In the genomic region with DNA sequence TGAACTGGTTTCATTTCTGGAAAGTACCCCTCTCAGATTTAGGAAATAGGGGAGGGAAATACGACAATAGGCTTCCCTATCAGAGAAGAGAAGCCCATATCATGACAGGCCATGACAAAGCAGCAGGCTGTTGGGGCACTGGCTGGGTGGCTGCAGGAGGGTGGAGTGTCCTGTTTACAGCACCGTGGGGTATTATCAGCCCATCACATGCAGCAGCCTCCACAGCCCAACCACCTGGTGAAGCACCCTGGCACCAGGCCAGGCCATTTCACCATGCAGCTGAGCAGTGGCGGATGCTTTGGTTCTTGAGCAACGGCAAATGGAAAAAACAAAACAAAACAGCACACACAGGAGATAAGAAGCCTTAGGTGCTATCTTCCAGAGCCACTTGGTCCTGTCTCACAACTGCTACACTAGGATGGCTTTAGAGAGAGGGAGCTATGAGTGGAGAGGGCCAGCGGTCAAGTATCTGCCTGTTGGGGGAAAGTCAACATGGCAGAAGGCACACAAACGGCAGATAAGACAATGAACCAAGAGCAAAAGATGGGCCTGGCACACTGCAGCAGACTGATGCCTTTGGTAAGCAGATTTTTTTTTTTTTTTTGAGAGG, we compare ENCODE assay signal across 1 cellular context.
TF ChIP-seq lines count a peak whose summit lies in the region.

No MANE protein-coding gene starts in this region.

TF ChIP-seq in GM12878, 131 proteins besides CTCF, POLR2A, EP300 and RAD21 (continued from another document and continues in another):
- TF ChIP-seq, protein P1, sequence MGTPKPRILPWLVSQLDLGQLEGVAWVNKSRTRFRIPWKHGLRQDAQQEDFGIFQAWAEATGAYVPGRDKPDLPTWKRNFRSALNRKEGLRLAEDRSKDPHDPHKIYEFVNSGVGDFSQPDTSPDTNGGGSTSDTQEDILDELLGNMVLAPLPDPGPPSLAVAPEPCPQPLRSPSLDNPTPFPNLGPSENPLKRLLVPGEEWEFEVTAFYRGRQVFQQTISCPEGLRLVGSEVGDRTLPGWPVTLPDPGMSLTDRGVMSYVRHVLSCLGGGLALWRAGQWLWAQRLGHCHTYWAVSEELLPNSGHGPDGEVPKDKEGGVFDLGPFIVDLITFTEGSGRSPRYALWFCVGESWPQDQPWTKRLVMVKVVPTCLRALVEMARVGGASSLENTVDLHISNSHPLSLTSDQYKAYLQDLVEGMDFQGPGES (IDR thresholded peaks at IDR 0.05) = no peak
- TF ChIP-seq CBFB (IDR thresholded peaks at IDR 0.05; ENCODE audit: low read depth) (no peak), PAX5 (IDR thresholded peaks at IDR 0.05; ENCODE audit: borderline replicate concordance, low read depth, low read length) (peak; percentile 43; the same call in 1 of the 2 replicates), HDGF (IDR thresholded peaks at IDR 0.05) (no peak), RB1 (IDR thresholded peaks at IDR 0.05; ENCODE audit: borderline replicate concordance) (no peak), JUNB (IDR thresholded peaks at IDR 0.05) (no peak), POLR2AphosphoS2 (IDR thresholded peaks at IDR 0.05; ENCODE audit: low read depth, low read length) (no peak), WRNIP1 (IDR thresholded peaks at IDR 0.05; ENCODE audit: borderline replicate concordance, low read depth, low read length) (no peak), USF2 (IDR thresholded peaks at IDR 0.05; ENCODE audit: borderline replicate concordance, low read depth, low read length) (no peak), POLR2AphosphoS5 (IDR thresholded peaks at IDR 0.05; ENCODE audit: low read length) (peak; percentile 52; the same call in 1 of the 2 replicates), MTA3 (IDR thresholded peaks at IDR 0.05; ENCODE audit: borderline replicate concordance, low read length) (no peak), TCF12 (IDR thresholded peaks at IDR 0.05; ENCODE audit: low read depth, low read length) (peak; percentile 53; the same call in 1 of the 2 replicates), CHD4 (IDR thresholded peaks at IDR 0.05) (no peak), CREB1 (IDR thresholded peaks at IDR 0.05; ENCODE audit: low read depth) (no peak), BMI1 (IDR thresholded peaks at IDR 0.05; ENCODE audit: borderline replicate concordance) (no peak), NBN (IDR thresholded peaks at IDR 0.05) (no peak; the same call in 1 of the 2 replicates), CREM (IDR thresholded peaks at IDR 0.05; ENCODE audit: low read depth) (no peak), STAT3 (IDR thresholded peaks at IDR 0.05; ENCODE audit: low read depth, low read length) (no peak), SMAD1 (IDR thresholded peaks at IDR 0.05; ENCODE audit: low read depth, partially characterized antibody) (peak; percentile 96), POU2F2 (IDR thresholded peaks at IDR 0.05; ENCODE audit: borderline replicate concordance, low read depth, low read length) (no peak), JUND (IDR thresholded peaks at IDR 0.05; ENCODE audit: low read depth, low read length) (no peak), ATF2 (IDR thresholded peaks at IDR 0.05; ENCODE audit: low read length) (no peak), NR2C1 (IDR thresholded peaks at IDR 0.05) (no peak), PKNOX1 (IDR thresholded peaks at IDR 0.05) (no peak), MEF2B (IDR thresholded peaks at IDR 0.05; ENCODE audit: partially characterized antibody, poor library complexity, severe bottlenecking) (peak; percentile 16), ZBTB11 (CRISPR knock-in tag; IDR thresholded peaks at IDR 0.05) (no peak), RBBP5 (conservative IDR thresholded peaks at IDR 0.05) (no peak), SPI1 (IDR thresholded peaks at IDR 0.05; ENCODE audit: borderline replicate concordance, insufficient read depth, low read depth, low read length) (no peak), ZNF384 (IDR thresholded peaks at IDR 0.05; ENCODE audit: borderline replicate concordance, low read depth, low read length) (no peak)
- TF ChIP-seq, protein P2, sequence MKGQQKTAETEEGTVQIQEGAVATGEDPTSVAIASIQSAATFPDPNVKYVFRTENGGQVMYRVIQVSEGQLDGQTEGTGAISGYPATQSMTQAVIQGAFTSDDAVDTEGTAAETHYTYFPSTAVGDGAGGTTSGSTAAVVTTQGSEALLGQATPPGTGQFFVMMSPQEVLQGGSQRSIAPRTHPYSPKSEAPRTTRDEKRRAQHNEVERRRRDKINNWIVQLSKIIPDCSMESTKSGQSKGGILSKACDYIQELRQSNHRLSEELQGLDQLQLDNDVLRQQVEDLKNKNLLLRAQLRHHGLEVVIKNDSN (IDR thresholded peaks at IDR 0.05; ENCODE audit: borderline replicate concordance, extremely low read length, insufficient read depth, low read depth, low read length) = no peak
- TF ChIP-seq, protein P3, sequence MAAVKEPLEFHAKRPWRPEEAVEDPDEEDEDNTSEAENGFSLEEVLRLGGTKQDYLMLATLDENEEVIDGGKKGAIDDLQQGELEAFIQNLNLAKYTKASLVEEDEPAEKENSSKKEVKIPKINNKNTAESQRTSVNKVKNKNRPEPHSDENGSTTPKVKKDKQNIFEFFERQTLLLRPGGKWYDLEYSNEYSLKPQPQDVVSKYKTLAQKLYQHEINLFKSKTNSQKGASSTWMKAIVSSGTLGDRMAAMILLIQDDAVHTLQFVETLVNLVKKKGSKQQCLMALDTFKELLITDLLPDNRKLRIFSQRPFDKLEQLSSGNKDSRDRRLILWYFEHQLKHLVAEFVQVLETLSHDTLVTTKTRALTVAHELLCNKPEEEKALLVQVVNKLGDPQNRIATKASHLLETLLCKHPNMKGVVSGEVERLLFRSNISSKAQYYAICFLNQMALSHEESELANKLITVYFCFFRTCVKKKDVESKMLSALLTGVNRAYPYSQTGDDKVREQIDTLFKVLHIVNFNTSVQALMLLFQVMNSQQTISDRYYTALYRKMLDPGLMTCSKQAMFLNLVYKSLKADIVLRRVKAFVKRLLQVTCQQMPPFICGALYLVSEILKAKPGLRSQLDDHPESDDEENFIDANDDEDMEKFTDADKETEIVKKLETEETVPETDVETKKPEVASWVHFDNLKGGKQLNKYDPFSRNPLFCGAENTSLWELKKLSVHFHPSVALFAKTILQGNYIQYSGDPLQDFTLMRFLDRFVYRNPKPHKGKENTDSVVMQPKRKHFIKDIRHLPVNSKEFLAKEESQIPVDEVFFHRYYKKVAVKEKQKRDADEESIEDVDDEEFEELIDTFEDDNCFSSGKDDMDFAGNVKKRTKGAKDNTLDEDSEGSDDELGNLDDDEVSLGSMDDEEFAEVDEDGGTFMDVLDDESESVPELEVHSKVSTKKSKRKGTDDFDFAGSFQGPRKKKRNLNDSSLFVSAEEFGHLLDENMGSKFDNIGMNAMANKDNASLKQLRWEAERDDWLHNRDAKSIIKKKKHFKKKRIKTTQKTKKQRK (IDR thresholded peaks at IDR 0.05; ENCODE audit: low read depth, low read length) = no peak
- TF ChIP-seq, protein P4, sequence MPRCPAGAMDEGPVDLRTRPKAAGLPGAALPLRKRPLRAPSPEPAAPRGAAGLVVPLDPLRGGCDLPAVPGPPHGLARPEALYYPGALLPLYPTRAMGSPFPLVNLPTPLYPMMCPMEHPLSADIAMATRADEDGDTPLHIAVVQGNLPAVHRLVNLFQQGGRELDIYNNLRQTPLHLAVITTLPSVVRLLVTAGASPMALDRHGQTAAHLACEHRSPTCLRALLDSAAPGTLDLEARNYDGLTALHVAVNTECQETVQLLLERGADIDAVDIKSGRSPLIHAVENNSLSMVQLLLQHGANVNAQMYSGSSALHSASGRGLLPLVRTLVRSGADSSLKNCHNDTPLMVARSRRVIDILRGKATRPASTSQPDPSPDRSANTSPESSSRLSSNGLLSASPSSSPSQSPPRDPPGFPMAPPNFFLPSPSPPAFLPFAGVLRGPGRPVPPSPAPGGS (IDR thresholded peaks at IDR 0.05; ENCODE audit: borderline replicate concordance, insufficient read depth, low read depth, low read length, poor library complexity, severe bottlenecking) = no peak
- TF ChIP-seq, protein P5, sequence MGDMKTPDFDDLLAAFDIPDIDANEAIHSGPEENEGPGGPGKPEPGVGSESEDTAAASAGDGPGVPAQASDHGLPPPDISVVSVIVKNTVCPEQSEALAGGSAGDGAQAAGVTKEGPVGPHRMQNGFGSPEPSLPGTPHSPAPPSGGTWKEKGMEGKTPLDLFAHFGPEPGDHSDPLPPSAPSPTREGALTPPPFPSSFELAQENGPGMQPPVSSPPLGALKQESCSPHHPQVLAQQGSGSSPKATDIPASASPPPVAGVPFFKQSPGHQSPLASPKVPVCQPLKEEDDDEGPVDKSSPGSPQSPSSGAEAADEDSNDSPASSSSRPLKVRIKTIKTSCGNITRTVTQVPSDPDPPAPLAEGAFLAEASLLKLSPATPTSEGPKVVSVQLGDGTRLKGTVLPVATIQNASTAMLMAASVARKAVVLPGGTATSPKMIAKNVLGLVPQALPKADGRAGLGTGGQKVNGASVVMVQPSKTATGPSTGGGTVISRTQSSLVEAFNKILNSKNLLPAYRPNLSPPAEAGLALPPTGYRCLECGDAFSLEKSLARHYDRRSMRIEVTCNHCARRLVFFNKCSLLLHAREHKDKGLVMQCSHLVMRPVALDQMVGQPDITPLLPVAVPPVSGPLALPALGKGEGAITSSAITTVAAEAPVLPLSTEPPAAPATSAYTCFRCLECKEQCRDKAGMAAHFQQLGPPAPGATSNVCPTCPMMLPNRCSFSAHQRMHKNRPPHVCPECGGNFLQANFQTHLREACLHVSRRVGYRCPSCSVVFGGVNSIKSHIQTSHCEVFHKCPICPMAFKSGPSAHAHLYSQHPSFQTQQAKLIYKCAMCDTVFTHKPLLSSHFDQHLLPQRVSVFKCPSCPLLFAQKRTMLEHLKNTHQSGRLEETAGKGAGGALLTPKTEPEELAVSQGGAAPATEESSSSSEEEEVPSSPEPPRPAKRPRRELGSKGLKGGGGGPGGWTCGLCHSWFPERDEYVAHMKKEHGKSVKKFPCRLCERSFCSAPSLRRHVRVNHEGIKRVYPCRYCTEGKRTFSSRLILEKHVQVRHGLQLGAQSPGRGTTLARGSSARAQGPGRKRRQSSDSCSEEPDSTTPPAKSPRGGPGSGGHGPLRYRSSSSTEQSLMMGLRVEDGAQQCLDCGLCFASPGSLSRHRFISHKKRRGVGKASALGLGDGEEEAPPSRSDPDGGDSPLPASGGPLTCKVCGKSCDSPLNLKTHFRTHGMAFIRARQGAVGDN (IDR thresholded peaks at IDR 0.05) = peak; percentile 52
- TF ChIP-seq, protein P6, sequence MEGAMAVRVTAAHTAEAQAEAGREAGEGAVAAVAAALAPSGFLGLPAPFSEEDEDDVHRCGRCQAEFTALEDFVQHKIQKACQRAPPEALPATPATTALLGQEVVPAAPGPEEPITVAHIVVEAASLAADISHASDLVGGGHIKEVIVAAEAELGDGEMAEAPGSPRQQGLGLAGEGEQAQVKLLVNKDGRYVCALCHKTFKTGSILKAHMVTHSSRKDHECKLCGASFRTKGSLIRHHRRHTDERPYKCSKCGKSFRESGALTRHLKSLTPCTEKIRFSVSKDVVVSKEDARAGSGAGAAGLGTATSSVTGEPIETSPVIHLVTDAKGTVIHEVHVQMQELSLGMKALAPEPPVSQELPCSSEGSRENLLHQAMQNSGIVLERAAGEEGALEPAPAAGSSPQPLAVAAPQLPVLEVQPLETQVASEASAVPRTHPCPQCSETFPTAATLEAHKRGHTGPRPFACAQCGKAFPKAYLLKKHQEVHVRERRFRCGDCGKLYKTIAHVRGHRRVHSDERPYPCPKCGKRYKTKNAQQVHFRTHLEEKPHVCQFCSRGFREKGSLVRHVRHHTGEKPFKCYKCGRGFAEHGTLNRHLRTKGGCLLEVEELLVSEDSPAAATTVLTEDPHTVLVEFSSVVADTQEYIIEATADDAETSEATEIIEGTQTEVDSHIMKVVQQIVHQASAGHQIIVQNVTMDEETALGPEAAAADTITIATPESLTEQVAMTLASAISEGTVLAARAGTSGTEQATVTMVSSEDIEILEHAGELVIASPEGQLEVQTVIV (IDR thresholded peaks at IDR 0.05; ENCODE audit: borderline replicate concordance, partially characterized antibody) = no peak
